In genomic region chr7:96953676-96954513, GRCh38 we compare ENCODE assay signal across 15 cellular contexts. TPM values are rescaled to one million over a fixed set of nuclear protein-coding genes. Genes with fewer than 3 reads are reported as not detected.
"Had no signal": no experiment of that assay in that cellular context is flagged by ENCODE, and none has a peak within 500 bp of the region (broad histone marks: within the 10 kb centered on the region; RNA-seq: fewer than 3 reads in every experiment).

No MANE protein-coding gene starts in this region.

- H3K4me1 Mint-ChIP-seq: activated naive CD8-positive, alpha-beta T cell treated with anti-CD3 and anti-CD28 coated beads for 36 hours; stimulated activated effector memory CD8-positive, alpha-beta T cell treated with anti-CD3 and anti-CD28 coated beads, Interleukin-12 subunit alpha, Interleukin-12 subunit beta, amount 100 ng/mL, for 72 hours had no signal

- H3K4me3 Mint-ChIP-seq: activated naive CD8-positive, alpha-beta T cell treated with anti-CD3 and anti-CD28 coated beads for 36 hours; activated T-cell treated with anti-CD3 and anti-CD28 coated beads, Interleukin-2, amount 50 U/mL, for 4 hours; stimulated activated effector memory CD8-positive, alpha-beta T cell treated with anti-CD3 and anti-CD28 coated beads, Interleukin-12 subunit alpha, Interleukin-12 subunit beta, amount 100 ng/mL, for 72 hours; T-helper 2 cell treated with Interferon-gamma antibody and Interleukin-4, amounts not matched to agents 5 μg/mL and 100 μg/mL, for 36 hours had no signal

- FAIRE-seq: colon had no signal

- H3K27ac Mint-ChIP-seq: activated naive CD8-positive, alpha-beta T cell treated with anti-CD3 and anti-CD28 coated beads for 36 hours; stimulated activated effector memory CD8-positive, alpha-beta T cell treated with anti-CD3 and anti-CD28 coated beads, Interleukin-12 subunit alpha, Interleukin-12 subunit beta, amount 100 ng/mL, for 72 hours; T-helper 2 cell treated with Interferon-gamma antibody and Interleukin-4, amounts not matched to agents 5 μg/mL and 100 μg/mL, for 36 hours had no signal

- H3K27ac ChIP-seq: gastrocnemius medialis, heart right ventricle, ovary, tibial artery had no signal

- ATAC-seq: gastrocnemius medialis, heart right ventricle, left ventricle myocardium superior had no signal

- H3K36me3 Mint-ChIP-seq: activated naive CD8-positive, alpha-beta T cell treated with anti-CD3 and anti-CD28 coated beads for 36 hours; stimulated activated effector memory CD8-positive, alpha-beta T cell treated with anti-CD3 and anti-CD28 coated beads, Interleukin-12 subunit alpha, Interleukin-12 subunit beta, amount 100 ng/mL, for 72 hours had no signal

- H3K27me3 ChIP-seq: gastrocnemius medialis, ovary had no signal

- H3K36me3 ChIP-seq: gastrocnemius medialis, heart right ventricle, ovary, tibial artery had no signal

- H3K9me3 ChIP-seq: gastrocnemius medialis, heart right ventricle, ovary, tibial artery had no signal

- H3K9me3 Mint-ChIP-seq: activated naive CD8-positive, alpha-beta T cell treated with anti-CD3 and anti-CD28 coated beads for 36 hours; activated T-cell treated with anti-CD3 and anti-CD28 coated beads, Interleukin-2, amount 50 U/mL, for 4 hours; T-helper 2 cell treated with Interferon-gamma antibody and Interleukin-4, amounts not matched to agents 5 μg/mL and 100 μg/mL, for 36 hours had no signal

- H3K4me1 ChIP-seq: gastrocnemius medialis, heart right ventricle had no signal

- DNase-seq: activated CD4-positive, alpha-beta T cell treated with anti-CD3 and anti-CD28 coated beads, Interleukin-2, amount 50 U/mL, for 4 hours; activated CD4-positive, CD25-positive, alpha-beta regulatory T cell treated with anti-CD3 and anti-CD28 coated beads, Interleukin-2, amount 50 U/mL, for 72 hours; activated gamma-delta T cell treated with Interleukin-2 at 50 U/mL for 16 hours; activated naive CD8-positive, alpha-beta T cell treated with anti-CD3 and anti-CD28 coated beads for 36 hours; activated T-cell treated with anti-CD3 and anti-CD28 coated beads, Interleukin-2, amount 50 U/mL, for 4 hours; gastrocnemius medialis; heart right ventricle; left ventricle myocardium superior; ovary; SW 1271; tibial artery had no signal

- H3K4me3 ChIP-seq: gastrocnemius medialis, heart right ventricle, ovary, tibial artery had no signal

RNA-seq across cellular contexts. Expression of gene DLX6, which starts 51.5 kb away (rescaled TPM):
- total RNA-seq: activated naive CD8-positive, alpha-beta T cell treated with anti-CD3 and anti-CD28 coated beads for 36 hours; activated T-cell treated with anti-CD3 and anti-CD28 coated beads, Interleukin-2, amount 50 U/mL, for 4 hours; gastrocnemius medialis; heart right ventricle; left ventricle myocardium superior; renal cortical epithelial cell had no signal
- polyA plus RNA-seq: heart right ventricle had no signal
